8 cellular contexts compared by ENCODE assay signal in the genomic region with DNA sequence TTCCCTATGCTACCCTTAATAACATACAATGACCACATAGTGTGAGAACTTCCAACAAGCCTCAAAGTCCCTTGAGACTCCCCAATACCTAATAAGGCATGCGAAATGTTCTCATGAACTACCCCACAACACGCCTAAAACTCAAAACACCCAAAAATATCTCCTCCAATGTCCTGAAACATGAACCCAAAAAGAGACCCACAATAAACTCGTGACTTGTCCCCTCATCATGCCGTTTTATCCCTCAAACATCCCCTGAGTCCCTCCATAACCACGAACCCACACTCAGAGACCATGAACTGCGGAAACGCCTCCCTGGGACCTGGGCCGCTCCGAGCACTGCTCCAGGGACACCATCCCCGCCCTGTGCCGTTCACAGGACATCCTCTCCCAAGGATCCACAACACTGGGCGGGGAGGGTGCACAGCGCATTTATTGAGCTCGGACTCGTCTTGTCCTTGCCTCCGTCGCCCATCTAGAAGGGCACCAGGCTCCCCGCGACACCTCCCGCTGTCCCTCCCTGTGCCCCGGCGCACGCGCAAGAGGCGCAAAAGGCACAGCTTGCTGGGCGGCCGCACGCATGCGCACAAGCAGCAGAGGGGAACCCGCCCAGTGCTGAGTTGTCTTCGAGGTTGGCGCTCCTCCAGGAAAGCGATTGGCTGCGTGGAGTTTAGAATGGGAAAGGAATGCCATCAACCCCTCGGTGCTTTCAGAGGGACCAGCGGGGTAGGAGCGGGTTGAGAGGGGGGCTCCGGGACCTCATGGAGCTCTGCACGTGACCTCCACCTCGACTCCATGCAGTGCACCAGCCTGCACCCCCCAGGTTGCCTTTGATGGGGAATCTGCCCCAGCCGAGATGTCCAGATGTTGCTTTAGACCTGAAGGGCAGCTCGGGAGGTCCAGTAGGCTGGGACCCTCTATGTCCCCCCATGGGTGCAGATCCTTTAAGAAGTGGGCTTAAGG. TPM values are rescaled to one million over a fixed set of nuclear protein-coding genes. Genes with fewer than 3 reads are reported as not detected.
DNase-seq lines count a peak whose midpoint lies in the region; ATAC-seq and TF ChIP-seq lines count a peak whose summit lies in the region.

No MANE protein-coding gene starts in this region.

- TF ChIP-seq CTCF in mesothelial cell of epicardium (IDR thresholded peaks at IDR 0.05; ENCODE audit: unreplicated experiment): no peak

- peak; percentile 22 for DNase-seq in GF-D8 (lab: John Stamatoyannopoulos, UW)
- DNase-seq in NCI-H69 (lab: John Stamatoyannopoulos, UW): peak; percentile 97
- DNase-seq in activated CD8-positive, alpha-beta memory T cell treated with anti-CD3 and anti-CD28 coated beads for 1 hour (ENCODE audit: extremely low read depth in 1 of 2, low read depth in 1 of 2): peak; percentile 65 to 79
- peak; percentile 83 for DNase-seq in effector CD8-positive, alpha-beta T cell (lab: John Stamatoyannopoulos, UW)
- DNase-seq in mesothelial cell of epicardium (ENCODE audit: low spot score in 2 of 2, unreplicated experiment in 2 of 2): peak; percentile 64 to 78
- DNase-seq in stimulated activated CD8-positive, alpha-beta memory T cell treated with anti-CD3 and anti-CD28 coated beads, Interleukin-15, amount 100 ng/mL, for 48 hours (ENCODE audit: low read depth in 2 of 2): peak; percentile 79 to 81
- DNase-seq in NCI-H187 (lab: John Stamatoyannopoulos, UW): no peak

- ATAC-seq in HG02763 (IDR thresholded peaks at IDR 0.05; ENCODE audit: unreplicated experiment): peak; percentile 81

- no peaks in the 10 kb centered on the region for H3K36me3 Mint-ChIP-seq in mesothelial cell of epicardium

- H3K4me1 Mint-ChIP-seq in mesothelial cell of epicardium: no peaks in the 10 kb centered on the region

- H3K9me3 Mint-ChIP-seq in mesothelial cell of epicardium: no peaks in the 10 kb centered on the region

- peak overlapping the region; percentile 52 for H3K4me3 Mint-ChIP-seq in mesothelial cell of epicardium

- H3K27ac Mint-ChIP-seq in mesothelial cell of epicardium: no peak overlapping the region

- no peaks in the 10 kb centered on the region for H3K27me3 Mint-ChIP-seq in mesothelial cell of epicardium (ENCODE audit: low read depth)

RNA-seq across cellular contexts. Expression of a gene that starts 8.8 kb away (rescaled TPM):
- 5.5 to 8.3 TPM (median 6.6 TPM) in 3 replicates for total RNA-seq in mesothelial cell of epicardium

RNA-seq across cellular contexts. Expression of a gene that starts 10.5 kb away (rescaled TPM):
- total RNA-seq in mesothelial cell of epicardium: 1.1 to 2.0 TPM (median 1.4 TPM) in 3 replicates

RNA-seq across cellular contexts. Expression of a gene that starts 14.2 kb away (rescaled TPM):
- total RNA-seq in mesothelial cell of epicardium: 2.8 to 4.3 TPM (median 3.6 TPM) in 3 replicates

RNA-seq across cellular contexts. Expression of a gene that starts 18.7 kb away (rescaled TPM):
- 0.41 to 1.3 TPM (median 0.69 TPM) in 3 replicates for total RNA-seq in mesothelial cell of epicardium

RNA-seq across cellular contexts. Expression of a gene that starts 30.2 kb away (rescaled TPM):
- total RNA-seq in mesothelial cell of epicardium: 23.1 to 27.0 TPM (median 24.7 TPM) in 3 replicates

Comparison
In these comparisons a context has a peak if more than half of its experiments do, and no peak if none do; other contexts are left out.
1. DNase-seq: peak in GF-D8 (single experiment), NCI-H69 (single experiment), activated CD8-positive, alpha-beta memory T cell treated with anti-CD3 and anti-CD28 coated beads for 1 hour (2 of 2), effector CD8-positive, alpha-beta T cell (single experiment), mesothelial cell of epicardium (2 of 2) and stimulated activated CD8-positive, alpha-beta memory T cell treated with anti-CD3 and anti-CD28 coated beads, Interleukin-15, amount 100 ng/mL, for 48 hours (2 of 2); none in NCI-H187 (0 of 2).